In the genomic region with DNA sequence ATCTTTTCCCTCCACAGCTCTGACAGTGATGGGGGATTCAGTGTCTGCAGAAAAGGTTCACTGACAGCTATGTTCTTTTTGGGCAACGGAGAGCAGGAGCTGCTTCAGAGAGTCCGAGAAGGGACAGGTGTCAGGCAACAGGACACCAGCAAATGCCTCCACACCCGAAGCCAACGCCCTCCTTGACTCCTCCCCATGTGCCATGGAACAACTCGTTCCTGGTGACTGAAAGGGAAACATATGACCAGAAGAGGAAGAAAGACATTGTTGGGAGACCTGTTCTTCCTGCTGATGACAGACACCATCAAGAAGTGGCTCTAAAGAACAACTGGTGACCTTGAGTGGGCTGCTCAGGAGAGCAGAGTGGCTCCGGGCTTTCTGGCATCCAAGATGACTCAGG, we compare ENCODE assay signal across 17 cellular contexts.
A peak's percentile ranks its signal among the peaks of the same experiment; 100 is the strongest.
DNase-seq lines count a peak whose midpoint lies in the region; ATAC-seq and TF ChIP-seq lines count a peak whose summit lies in the region.
"Had no signal": no experiment of that assay in that cellular context is flagged by ENCODE, and none has a peak within 500 bp of the region (broad histone marks: within the 10 kb centered on the region; RNA-seq: fewer than 3 reads in every experiment).

No MANE protein-coding gene starts in this region.

- in situ Hi-C loops in gastrocnemius medialis (cut with MboI; ENCODE audit: low sequenced_read_pairs in 4 of 4): no loop called here

- H3K4me3 ChIP-seq in right cardiac atrium (ENCODE audit: low read length): no peak overlapping the region
- no peak overlapping the region for H3K4me3 ChIP-seq in gastrocnemius medialis

- no peak for TF ChIP-seq CTCF in gastrocnemius medialis (IDR thresholded peaks at IDR 0.05 in 4 of 5, conservative IDR thresholded peaks at IDR 0.05 in 1 of 5)

- H3K27ac ChIP-seq in right cardiac atrium (ENCODE audit: low read length) (no peak overlapping the region), gastrocnemius medialis (peak overlapping the region; percentile 89 to 93 (median 92))

- DNase-seq in right cardiac atrium (no peak), cardiac septum (ENCODE audit: low spot score) (no peak), cerebellum (ENCODE audit: low spot score) (peak; percentile 23), gastrocnemius medialis (peak; percentile 94 to 97), dermis blood vessel endothelial cell (no peak)
- DNase-seq: C1 segment of cervical spinal cord; DND-41; H9; NCI-H1694 treated with DMSO at 0.1 percent for 48 hours; NCI-H2107; NCI-H510A; NCI-H748 treated with DMSO at 0.1 percent for 48 hours; NK-92 treated with Interleukin-12 subunit alpha and Interleukin-12 subunit beta, amount 100 ng/mL, for 24 hours had no signal

- ATAC-seq in right cardiac atrium (peak; percentile 20 to 45), gastrocnemius medialis (peak; percentile 92 to 96), HG02610 (IDR thresholded peaks at IDR 0.05; ENCODE audit: unreplicated experiment) (no peak), HG03025 (IDR thresholded peaks at IDR 0.05; ENCODE audit: low FRiP score, unreplicated experiment) (no peak)
- ATAC-seq: Right ventricle myocardium inferior, SK-N-SH treated with all-trans-retinoic acid at 6 μM for 48 hours had no signal

- no peaks in the 10 kb centered on the region for H3K27me3 ChIP-seq in right cardiac atrium (ENCODE audit: control insufficient read depth, insufficient read depth)
- H3K27me3 ChIP-seq in gastrocnemius medialis: no peaks in the 10 kb centered on the region

- H3K4me1 ChIP-seq in right cardiac atrium (ENCODE audit: control insufficient read depth, insufficient read depth, low read length) (no peaks in the 10 kb centered on the region), gastrocnemius medialis (peaks cover 22 to 26% of the 10 kb centered on the region in 2 donors)

- H3K36me3 ChIP-seq in gastrocnemius medialis: no peaks in the 10 kb centered on the region

- no peaks in the 10 kb centered on the region for H3K9me3 ChIP-seq in right cardiac atrium (ENCODE audit: control insufficient read depth, low read length)
- H3K9me3 ChIP-seq in gastrocnemius medialis: no peaks in the 10 kb centered on the region

- intact Hi-C loops in right cardiac atrium (cut with DNase I): no loop called here
- intact Hi-C loops in cardiac septum (cut with DNase I): no loop called here
- intact Hi-C loops in gastrocnemius medialis (cut with DNase I; ENCODE audit: low total_unique reads): loop anchor here (1.0 to 5.0 kb wide), 5 partner anchors 46 to 1649 kb away; no protein-coding TSS in a partner anchor

- TF ChIP-seq POLR2A in gastrocnemius medialis (IDR thresholded peaks at IDR 0.05): peak; percentile 32 to 42

- WGBS in right cardiac atrium: 53% methylated on average over 6 of the region's 6 CpGs

Comparison
In these comparisons a context has a peak if more than half of its experiments do, and no peak if none do; other contexts are left out.
1. ATAC-seq: peak in right cardiac atrium (2 of 2) and gastrocnemius medialis (2 of 2); none in HG02610 (single experiment) and HG03025 (single experiment).
2. DNase-seq: peak in cerebellum (single experiment) and gastrocnemius medialis (2 of 2); none in right cardiac atrium (0 of 3), cardiac septum (single experiment) and dermis blood vessel endothelial cell (single experiment).